In genomic region chr2:191977754-191978153, GRCh38 we compare ENCODE assay signal across 1 cellular context.
TF ChIP-seq lines count a peak whose summit lies in the region.

No MANE protein-coding gene starts in this region.

TF ChIP-seq in endothelial cell of umbilical vein, 7 proteins besides CTCF, POLR2A, EP300 and RAD21 (continued from another document):
- TF ChIP-seq POLR2AphosphoS5 (IDR thresholded peaks at IDR 0.05; ENCODE audit: insufficient read depth, low read depth, low read length) (no peak), EZH2 (IDR thresholded peaks at IDR 0.05; ENCODE audit: borderline replicate concordance, low read depth, low read length, severe bottlenecking) (no peak), MYC (IDR thresholded peaks at IDR 0.05; ENCODE audit: low read depth, low read length) (no peak)
